Comparison of ENCODE assay signal across 1 cellular context in the genomic region with DNA sequence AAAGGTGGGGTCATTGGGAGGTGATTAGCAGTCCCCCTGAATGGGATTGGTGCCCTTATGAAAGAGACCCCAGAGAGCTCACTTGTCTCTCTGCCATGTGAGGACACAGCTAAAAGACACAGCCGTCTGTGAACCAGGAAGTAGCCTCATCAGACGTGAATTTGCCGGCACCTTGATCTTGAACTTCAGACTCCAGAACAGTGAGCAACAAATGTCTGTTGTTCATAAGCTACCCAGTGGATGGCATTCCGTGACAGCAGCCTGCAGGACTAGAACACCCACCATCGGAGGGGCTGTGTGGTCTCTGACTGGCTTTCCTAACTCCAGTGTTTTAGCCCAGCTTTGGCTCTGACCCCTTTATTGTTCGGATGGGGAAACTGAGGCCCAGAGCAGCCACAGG. TPM values are rescaled to one million over a fixed set of nuclear protein-coding genes. Genes with fewer than 3 reads are reported as not detected.
"Had no signal": no experiment of that assay in that cellular context is flagged by ENCODE, and none has a peak within 500 bp of the region (broad histone marks: within the 10 kb centered on the region; RNA-seq: fewer than 3 reads in every experiment).

No MANE protein-coding gene starts in this region.

RNA-seq across cellular contexts. Expression of a gene that starts 9.2 kb away (rescaled TPM):
- total RNA-seq: RPMI7951 had no signal
